Comparison of ENCODE assay signal across 18 cellular contexts in genomic region chr3:188184649-188185048, GRCh38. TPM values are rescaled to one million over a fixed set of nuclear protein-coding genes. Genes with fewer than 3 reads are reported as not detected.
DNase-seq lines count a peak whose midpoint lies in the region; ATAC-seq and TF ChIP-seq lines count a peak whose summit lies in the region.
"Had no signal": no experiment of that assay in that cellular context is flagged by ENCODE, and none has a peak within 500 bp of the region (broad histone marks: within the 10 kb centered on the region; RNA-seq: fewer than 3 reads in every experiment).

No MANE protein-coding gene starts in this region.

- no peaks in the 10 kb centered on the region for H3K79me1 ChIP-seq in H9 (ENCODE audit: insufficient read depth, low read depth, low read length, poor library complexity, severe bottlenecking)

- H3K36me3 ChIP-seq in mucosa of descending colon (ENCODE audit: low read depth) (no peaks in the 10 kb centered on the region), thoracic aorta (no peaks in the 10 kb centered on the region)

- H3K9me3 Mint-ChIP-seq in H9 (no peaks in the 10 kb centered on the region), brain (no peaks in the 10 kb centered on the region)
- H3K9me3 Mint-ChIP-seq: activated T-helper 2 cell treated with anti-CD3 and anti-CD28 coated beads, Interferon-gamma antibody, Interleukin-2, Interleukin-4, amounts not matched to agents 10 μg/mL and 5 μg/mL and 100 μg/mL, durations not matched to agents 14 hours and 24 hours and 36 hours; naive B cell had no signal

- H3K27ac ChIP-seq in H9 (ENCODE audit: insufficient read length, low read depth, low read length) (no peak overlapping the region), thoracic aorta (peak overlapping the region; percentile 65 to 82)

- no peak overlapping the region for H3K14ac ChIP-seq in H9 (ENCODE audit: insufficient read depth, low read length)

- H3K36me3 Mint-ChIP-seq in H9 (ENCODE audit: insufficient read depth in 1 of 3, low read depth in 3 of 3) (no peaks in the 10 kb centered on the region), brain (no peaks in the 10 kb centered on the region)
- H3K36me3 Mint-ChIP-seq: naive B cell had no signal

- H2BK12ac ChIP-seq in H9 (ENCODE audit: insufficient read length, low read depth, low read length), result no peak overlapping the region

- intact Hi-C loops in mucosa of descending colon (cut with DNase I, micrococcal nuclease), result no loop called here

- DNase-seq in H9 (no peak), mucosa of descending colon (no peak), thoracic aorta (ENCODE audit: low spot score) (no peak), NOMO-1 (lab: John Stamatoyannopoulos, UW; ENCODE audit: unreplicated experiment in 2 of 2) (no peak)
- DNase-seq: activated CD4-positive, alpha-beta T cell treated with anti-CD3 and anti-CD28 coated beads for 48 hours; erythroblast; naive B cell; NCI-H1092 treated with DMSO at 0.1 percent for 48 hours; NCI-H2029 treated with DMSO at 0.1 percent for 48 hours; NCI-H510A; stimulated activated CD8-positive, alpha-beta memory T cell treated with anti-CD3 and anti-CD28 coated beads, Interleukin-4, amount 100 ng/mL, for 48 hours had no signal

- H4K5ac ChIP-seq in H9 (ENCODE audit: insufficient read length, low read depth, low read length), result no peak overlapping the region

- H2BK5ac ChIP-seq in H9 (ENCODE audit: insufficient read length, low read length), result no peak overlapping the region

- no peak overlapping the region for H4K8ac ChIP-seq in H9 (replicated peaks; ENCODE audit: insufficient read length, low read depth, low read length)

- no peak overlapping the region for H2AFZ ChIP-seq in H9 (ENCODE audit: low read length)
- H2AFZ ChIP-seq: parathyroid adenoma had no signal

- H3K9me3 ChIP-seq in H9 (ENCODE audit: control insufficient read depth, low read depth, low read length) (no peaks in the 10 kb centered on the region), mucosa of descending colon (no peaks in the 10 kb centered on the region), thoracic aorta (no peaks in the 10 kb centered on the region)

- TF ChIP-seq CTCF in H9 (conservative IDR thresholded peaks at IDR 0.05) (no peak), brain (conservative IDR thresholded peaks at IDR 0.05) (no peak), mucosa of descending colon (IDR thresholded peaks at IDR 0.05) (no peak), thoracic aorta (IDR thresholded peaks at IDR 0.05) (no peak)

- no peaks in the 10 kb centered on the region for H3K27me3 Mint-ChIP-seq in H9 (ENCODE audit: low read depth)
- H3K27me3 Mint-ChIP-seq in brain, result peaks cover 3% of the 10 kb centered on the region
- H3K27me3 Mint-ChIP-seq: naive B cell had no signal

- H3T11ph ChIP-seq in H9 (ENCODE audit: low read length), result no peak overlapping the region

- H3K4me3 Mint-ChIP-seq in H9 (no peak overlapping the region), brain (no peak overlapping the region)

- H4K20me1 ChIP-seq in H9 (ENCODE audit: control insufficient read depth, insufficient read depth, insufficient read length), result no peaks in the 10 kb centered on the region

- no peak overlapping the region for H3K23ac ChIP-seq in H9 (ENCODE audit: insufficient read length, low read depth, low read length)

- peaks cover 28 to 31% of the 10 kb centered on the region in 2 experiments for H3K4me1 Mint-ChIP-seq in H9
- H3K4me1 Mint-ChIP-seq in brain, result peaks cover 37% of the 10 kb centered on the region

- H3K27me3 ChIP-seq in H9 (ENCODE audit: insufficient read depth, low read length) (no peaks in the 10 kb centered on the region), thoracic aorta (replicated peaks; ENCODE audit: insufficient read depth) (no peaks in the 10 kb centered on the region)

- WGBS in H9 (ENCODE audit: extremely low coverage, insufficient read length, low lambda C conversion rate), result no CpG with 5 or more reads among the region's 3 CpGs

- H3K9ac ChIP-seq in H9 (ENCODE audit: extremely low read depth, insufficient read length, low read length), result no peak overlapping the region
- H3K9ac ChIP-seq: parathyroid adenoma had no signal

- no peak overlapping the region for H3K56ac ChIP-seq in H9 (ENCODE audit: insufficient read length, low read depth, low read length)

- no peak overlapping the region for H2BK15ac ChIP-seq in H9 (ENCODE audit: low read depth, low read length)

- H2AK5ac ChIP-seq in H9 (ENCODE audit: insufficient read length, low read length), result no peak overlapping the region

- no peak overlapping the region for H3K4me2 ChIP-seq in H9 (ENCODE audit: insufficient read depth, insufficient read length, low read length)
- H3K4me2 ChIP-seq: smooth muscle cell had no signal

- peaks cover under 1% of the 10 kb centered on the region; the same call in 1 of the 2 replicates for H3K79me2 ChIP-seq in H9 (ENCODE audit: insufficient read depth, low read length)

- H3K18ac ChIP-seq in H9 (ENCODE audit: insufficient read length, low read depth, low read length), result no peak overlapping the region

- H3K27ac Mint-ChIP-seq in H9 (peak overlapping the region; percentile 44 to 91 (median 69); a peak in 5 of 7 replicates), brain (peak overlapping the region in 3 of 5 experiments; percentile 14 to 48 (median 35))
- H3K27ac Mint-ChIP-seq: activated T-helper 2 cell treated with anti-CD3 and anti-CD28 coated beads, Interferon-gamma antibody, Interleukin-2, Interleukin-4, amounts not matched to agents 10 μg/mL and 5 μg/mL and 100 μg/mL, durations not matched to agents 14 hours and 24 hours and 36 hours had no signal

- H3K4ac ChIP-seq in H9 (ENCODE audit: low read depth, low read length), result no peak overlapping the region

- H3K4me3 ChIP-seq in mucosa of descending colon, result no peak overlapping the region
- no peak overlapping the region for H3K4me3 ChIP-seq in thoracic aorta
- H3K4me3 ChIP-seq: lung, smooth muscle cell had no signal

- H2BK120ac ChIP-seq in H9 (ENCODE audit: low read depth, low read length, poor library complexity, severe bottlenecking), result no peak overlapping the region

- H2BK20ac ChIP-seq in H9 (ENCODE audit: low read depth, low read length, poor library complexity, severe bottlenecking), result no peak overlapping the region

- no peaks in the 10 kb centered on the region for H3K23me2 ChIP-seq in H9 (ENCODE audit: insufficient read length, low read depth, low read length, poor library complexity, severe bottlenecking)

- peak; percentile 9 for ATAC-seq in mucosa of descending colon
- no peak for ATAC-seq in thoracic aorta (ENCODE audit: insufficient number of reproducible peaks, low FRiP score, low read depth)
- no peak for ATAC-seq in HG03469 (IDR thresholded peaks at IDR 0.05; ENCODE audit: unreplicated experiment)
- no peak for ATAC-seq in HG03520 (IDR thresholded peaks at IDR 0.05; ENCODE audit: unreplicated experiment)

- H3K4me1 ChIP-seq in H9 (ENCODE audit: insufficient read depth, low read length) (peaks cover 4% of the 10 kb centered on the region; the same call in 1 of the 2 replicates), mucosa of descending colon (ENCODE audit: low read depth) (peaks cover 35% of the 10 kb centered on the region), thoracic aorta (ENCODE audit: control insufficient read depth in 1 of 2, low read depth in 2 of 2) (peaks cover 48 to 89% of the 10 kb centered on the region in 2 donors)

- no peak overlapping the region for H4K91ac ChIP-seq in H9 (ENCODE audit: insufficient read length, low read depth, low read length)

RNA-seq across cellular contexts. Expression of gene LPP, which starts 30.7 kb away (rescaled TPM):
- 56.3 and 64.6 TPM in 2 replicates for total RNA-seq in H9 (2021)
- 2.1 TPM for polyA plus RNA-seq in brain (ENCODE audit: insufficient read depth, low read depth, low replicate concordance)
- 100 to 1,000 TPM; 262 to 816 (median 325) TPM for total RNA-seq in mucosa of descending colon
- total RNA-seq in thoracic aorta, result 1,000 to 10,000 TPM; 1,568 to 1,607 TPM
